ENCODE assay signal across 9 cellular contexts in genomic region chr13:24251525-24251924, GRCh38. TPM values are rescaled to one million over a fixed set of nuclear protein-coding genes. Genes with fewer than 3 reads are reported as not detected.
A peak's percentile ranks its signal among the peaks of the same experiment; 100 is the strongest.
DNase-seq lines count a peak whose midpoint lies in the region; ATAC-seq and TF ChIP-seq lines count a peak whose summit lies in the region.
"Had no signal": no experiment of that assay in that cellular context is flagged by ENCODE, and none has a peak within 500 bp of the region (broad histone marks: within the 10 kb centered on the region; RNA-seq: fewer than 3 reads in every experiment).

No MANE protein-coding gene starts in this region.

- H3K9me3 ChIP-seq in right cardiac atrium (ENCODE audit: control insufficient read depth, low read length) (no peaks in the 10 kb centered on the region), upper lobe of right lung (no peaks in the 10 kb centered on the region)

- no peaks in the 10 kb centered on the region for H3K36me3 ChIP-seq in upper lobe of right lung

- no peaks in the 10 kb centered on the region for H3K4me1 ChIP-seq in right cardiac atrium (ENCODE audit: control insufficient read depth, insufficient read depth, low read length)
- H3K4me1 ChIP-seq in upper lobe of right lung, result peaks cover 11% of the 10 kb centered on the region

- H3K4me3 ChIP-seq in right cardiac atrium (ENCODE audit: low read length), result no peak overlapping the region
- H3K4me3 ChIP-seq in upper lobe of right lung, result peak overlapping the region; percentile 32

- ATAC-seq in left cardiac atrium, result peak; percentile 29 to 67
- ATAC-seq in right cardiac atrium, result no peak
- peak; percentile 82 to 88 for ATAC-seq in activated naive CD4-positive, alpha-beta T cell treated with anti-CD3 and anti-CD28 coated beads, Interleukin-2, amount 50 U/mL, for 72 hours
- ATAC-seq in upper lobe of right lung, result peak; percentile 8
- ATAC-seq in HG03108 (IDR thresholded peaks at IDR 0.05; ENCODE audit: unreplicated experiment), result no peak

- H3K27ac ChIP-seq in right cardiac atrium (ENCODE audit: low read length), result no peak overlapping the region
- H3K27ac ChIP-seq in upper lobe of right lung, result no peak overlapping the region
- H3K27ac ChIP-seq: 22Rv1 had no signal

- intact Hi-C loops in left cardiac atrium (cut with DNase I) (no loop called here), right cardiac atrium (cut with DNase I) (no loop called here), upper lobe of right lung (cut with DNase I) (no loop called here)

- H3K9me3 Mint-ChIP-seq in activated naive CD4-positive, alpha-beta T cell treated with anti-CD3 and anti-CD28 coated beads, Interleukin-2, amount 50 U/mL, for 72 hours, result no peaks in the 10 kb centered on the region

- no peak for DNase-seq in left cardiac atrium
- DNase-seq in right cardiac atrium, result no peak
- peak; percentile 74 to 86 for DNase-seq in activated naive CD4-positive, alpha-beta T cell treated with anti-CD3 and anti-CD28 coated beads, Interleukin-2, amount 50 U/mL, for 72 hours (ENCODE audit: low spot score in 2 of 2)
- DNase-seq in stimulated activated CD4-positive, alpha-beta T cell treated with anti-CD3 and anti-CD28 coated beads, Interleukin-15, amount 100 ng/mL, for 24 hours, result peak; percentile 81
- DNase-seq in upper lobe of right lung, result no peak
- DNase-seq in pons (ENCODE audit: low spot score), result no peak
- no peak for DNase-seq in GM19238 (ENCODE audit: insufficient read length, low spot score)

- 95% methylated on average over 17 of the region's 17 CpGs for WGBS in right cardiac atrium

- TF ChIP-seq CTCF in upper lobe of right lung (IDR thresholded peaks at IDR 0.05), result no peak

- H3K27me3 ChIP-seq in right cardiac atrium (ENCODE audit: control insufficient read depth, insufficient read depth) (no peaks in the 10 kb centered on the region), upper lobe of right lung (no peaks in the 10 kb centered on the region)

- peak overlapping the region; percentile 89 to 95 for H3K27ac Mint-ChIP-seq in activated naive CD4-positive, alpha-beta T cell treated with anti-CD3 and anti-CD28 coated beads, Interleukin-2, amount 50 U/mL, for 72 hours

- H3K36me3 Mint-ChIP-seq in activated naive CD4-positive, alpha-beta T cell treated with anti-CD3 and anti-CD28 coated beads, Interleukin-2, amount 50 U/mL, for 72 hours, result peaks cover 35 to 54% of the 10 kb centered on the region in 2 donors

RNA-seq across cellular contexts. Expression of gene C1QTNF9, which starts 57.9 kb away (rescaled TPM):
- total RNA-seq in left cardiac atrium, result 1 to 10 TPM in 1 of 2 donors, under 1 TPM in 1; 0.47 to 1.7 TPM
- total RNA-seq in right cardiac atrium, result 1 to 10 TPM in 1 of 4 donors, under 1 TPM in 3; 0.12 to 1.1 (median 0.49) TPM
- polyA plus RNA-seq in right cardiac atrium, result 1.8 TPM
- total RNA-seq in activated naive CD4-positive, alpha-beta T cell treated with anti-CD3 and anti-CD28 coated beads, Interleukin-2, amount 50 U/mL, for 72 hours, result not detected
- total RNA-seq in upper lobe of right lung, result not detected

Comparison
In these comparisons a context has a peak if more than half of its experiments do, and no peak if none do; other contexts are left out.
1. ATAC-seq: peak in left cardiac atrium (2 of 2), activated naive CD4-positive, alpha-beta T cell treated with anti-CD3 and anti-CD28 coated beads, Interleukin-2, amount 50 U/mL, for 72 hours (2 of 2) and upper lobe of right lung (single experiment); none in right cardiac atrium (0 of 2) and HG03108 (single experiment).
2. DNase-seq: peak in activated naive CD4-positive, alpha-beta T cell treated with anti-CD3 and anti-CD28 coated beads, Interleukin-2, amount 50 U/mL, for 72 hours (2 of 2) and stimulated activated CD4-positive, alpha-beta T cell treated with anti-CD3 and anti-CD28 coated beads, Interleukin-15, amount 100 ng/mL, for 24 hours (single experiment); none in left cardiac atrium (single experiment), right cardiac atrium (0 of 3), upper lobe of right lung (single experiment), pons (single experiment) and GM19238 (single experiment).